In the genomic region with DNA sequence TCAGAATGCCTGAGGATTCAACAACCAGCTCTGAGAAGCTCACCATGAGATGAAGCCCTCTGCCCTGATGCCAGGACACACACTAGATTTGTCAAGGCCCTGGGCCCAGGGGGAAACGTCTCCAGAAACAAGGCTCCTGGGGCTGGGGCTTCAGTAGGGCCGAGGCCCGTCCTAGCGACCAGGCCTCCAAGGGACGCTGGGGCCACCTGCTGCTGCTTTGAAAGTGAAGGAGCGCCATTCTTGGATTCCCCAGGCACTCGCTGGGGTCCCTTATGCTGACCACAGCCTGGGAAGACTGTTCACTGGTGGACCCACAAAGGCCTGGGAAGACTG, we compare ENCODE assay signal across 29 cellular contexts.
"Had no signal": no experiment of that assay in that cellular context is flagged by ENCODE, and none has a peak within 500 bp of the region (broad histone marks: within the 10 kb centered on the region; RNA-seq: fewer than 3 reads in every experiment).

No MANE protein-coding gene starts in this region.

- H3K27ac Mint-ChIP-seq: effector memory CD8-positive, alpha-beta T cell; immature natural killer cell; memory B cell; mesothelial cell of epicardium; naive B cell; natural killer cell treated with Interleukin-12 subunit alpha and Interleukin-12 subunit beta and Interleukin-15 and Interleukin-18, amount 100 ng/mL, for 72 hours; neural progenitor cell; stimulated activated naive B cell treated with anti-CD40 and anti-IgM and Interleukin-4, amounts not matched to agents 10 μg/mL and 1 μg/mL and 100 μg/mL, for 72 hours; stimulated activated naive CD8-positive, alpha-beta T cell treated with anti-CD3 and anti-CD28 coated beads, Interleukin-15, Interleukin-2, amounts not matched to agents 100 ng/mL and 50 ng/mL, for 24 hours had no signal

- H3K4me1 Mint-ChIP-seq: central memory CD8-positive, alpha-beta T cell; immature natural killer cell; naive B cell; neural progenitor cell had no signal

- H3K27me3 ChIP-seq: neural progenitor cell, ovary, right lobe of liver, thyroid gland had no signal

- H3K4me3 ChIP-seq: coronary artery, esophagus squamous epithelium, lung, mucosa of descending colon, neural progenitor cell, ovary, psoas muscle, right lobe of liver, suprapubic skin, thyroid gland had no signal

- H3K9ac ChIP-seq: neural progenitor cell had no signal

- H3K36me3 ChIP-seq: esophagus squamous epithelium, neural progenitor cell, ovary, right lobe of liver, suprapubic skin, thyroid gland had no signal

- H3K9me3 ChIP-seq: esophagus squamous epithelium, mucosa of descending colon, ovary, psoas muscle, right lobe of liver, suprapubic skin, thyroid gland had no signal

- ATAC-seq: effector memory CD8-positive, alpha-beta T cell; left ventricle myocardium superior; mucosa of descending colon; natural killer cell treated with Interleukin-12 subunit alpha and Interleukin-12 subunit beta and Interleukin-15 and Interleukin-18, amount 100 ng/mL, for 72 hours; right lobe of liver; stimulated activated naive B cell treated with anti-CD40 and anti-IgM and Interleukin-4, amounts not matched to agents 10 μg/mL and 1 μg/mL and 100 μg/mL, for 72 hours had no signal

- DNase-seq: dermis blood vessel endothelial cell; effector memory CD8-positive, alpha-beta T cell; erythroblast; esophagus squamous epithelium; foreskin melanocyte; hypothalamus; immature natural killer cell; naive B cell; nucleus accumbens; ovary; small intestine; stimulated activated CD4-positive, alpha-beta T cell treated with anti-CD3 and anti-CD28 coated beads, Interleukin-15, amount 100 ng/mL, for 24 hours; stimulated activated CD4-positive, alpha-beta T cell treated with anti-CD3 and anti-CD28 coated beads, Interleukin-2, amount 100 ng/mL, for 48 hours; stimulated activated naive B cell treated with anti-CD40 and anti-IgM and Interleukin-4, amounts not matched to agents 10 μg/mL and 1 μg/mL and 100 μg/mL, for 72 hours; thyroid gland; trophoblast cell had no signal

- H3K9me3 Mint-ChIP-seq: central memory CD8-positive, alpha-beta T cell; effector memory CD8-positive, alpha-beta T cell; immature natural killer cell; mesothelial cell of epicardium; natural killer cell treated with Interleukin-12 subunit alpha and Interleukin-12 subunit beta and Interleukin-15 and Interleukin-18, amount 100 ng/mL, for 72 hours; stimulated activated naive CD8-positive, alpha-beta T cell treated with anti-CD3 and anti-CD28 coated beads, Interleukin-15, Interleukin-2, amounts not matched to agents 100 ng/mL and 50 ng/mL, for 24 hours had no signal

- H3K36me3 Mint-ChIP-seq: immature natural killer cell; memory B cell; mesothelial cell of epicardium; naive B cell; natural killer cell treated with Interleukin-12 subunit alpha and Interleukin-12 subunit beta and Interleukin-15 and Interleukin-18, amount 100 ng/mL, for 72 hours; neural progenitor cell; stimulated activated naive B cell treated with anti-CD40 and anti-IgM and Interleukin-4, amounts not matched to agents 10 μg/mL and 1 μg/mL and 100 μg/mL, for 72 hours had no signal

- H3K4me3 Mint-ChIP-seq: central memory CD8-positive, alpha-beta T cell; effector memory CD8-positive, alpha-beta T cell; immature natural killer cell; memory B cell; mesothelial cell of epicardium; naive B cell; natural killer cell treated with Interleukin-12 subunit alpha and Interleukin-12 subunit beta and Interleukin-15 and Interleukin-18, amount 100 ng/mL, for 72 hours; neural progenitor cell; stimulated activated naive B cell treated with anti-CD40 and anti-IgM and Interleukin-4, amounts not matched to agents 10 μg/mL and 1 μg/mL and 100 μg/mL, for 72 hours; stimulated activated naive CD8-positive, alpha-beta T cell treated with anti-CD3 and anti-CD28 coated beads, Interleukin-15, Interleukin-2, amounts not matched to agents 100 ng/mL and 50 ng/mL, for 24 hours had no signal

- H3K4me1 ChIP-seq: psoas muscle, right lobe of liver had no signal

- H3K27ac ChIP-seq: coronary artery, esophagus squamous epithelium, neural progenitor cell, ovary, psoas muscle, right lobe of liver, suprapubic skin, thyroid gland had no signal
